18 cellular contexts compared by ENCODE assay signal in genomic region chr2:46538393-46538792, GRCh38. TPM values are rescaled to one million over a fixed set of nuclear protein-coding genes. Genes with fewer than 3 reads are reported as not detected.
DNase-seq lines count a peak whose midpoint lies in the region; ATAC-seq and TF ChIP-seq lines count a peak whose summit lies in the region.
"Had no signal": no experiment of that assay in that cellular context is flagged by ENCODE, and none has a peak within 500 bp of the region (broad histone marks: within the 10 kb centered on the region; RNA-seq: fewer than 3 reads in every experiment).

No MANE protein-coding gene starts in this region.

- no peak overlapping the region for H3K9ac ChIP-seq in PC-3 (ENCODE audit: low read length)

- H3K27ac Mint-ChIP-seq in T-helper 17 cell: peak overlapping the region; percentile 19
- H3K27ac Mint-ChIP-seq: activated naive CD4-positive, alpha-beta T cell treated with anti-CD3 and anti-CD28 coated beads, Interleukin-2, amount 10 ng/mL, durations not matched to agents 7 days and 5 days; HFFc6 had no signal

- H3K27me3 ChIP-seq in right cardiac atrium (ENCODE audit: control insufficient read depth, insufficient read depth) (no peaks in the 10 kb centered on the region), heart right ventricle (no peaks in the 10 kb centered on the region), hepatocyte (no peaks in the 10 kb centered on the region), PC-3 (ENCODE audit: low read length) (no peaks in the 10 kb centered on the region)
- H3K27me3 ChIP-seq: foreskin keratinocyte had no signal

- peaks cover 2% of the 10 kb centered on the region for H3K36me3 Mint-ChIP-seq in T-helper 17 cell (ENCODE audit: low read depth)

- POLR2A ChIA-PET in PC-3 (lab: Charles Lee; ENCODE audit: unreplicated experiment): no interaction called here

- H3K9me3 ChIP-seq in right cardiac atrium (ENCODE audit: control insufficient read depth, low read length): no peaks in the 10 kb centered on the region
- no peaks in the 10 kb centered on the region for H3K9me3 ChIP-seq in heart right ventricle
- no peaks in the 10 kb centered on the region for H3K9me3 ChIP-seq in T-helper 17 cell (ENCODE audit: control insufficient read depth, low read length, poor library complexity, severe bottlenecking)
- no peaks in the 10 kb centered on the region for H3K9me3 ChIP-seq in hepatocyte (ENCODE audit: low read depth)
- H3K9me3 ChIP-seq in PC-3 (ENCODE audit: low read length): no peaks in the 10 kb centered on the region

- H2AFZ ChIP-seq in hepatocyte (no peak overlapping the region), PC-3 (ENCODE audit: low read length) (no peak overlapping the region)

- H3K27me3 Mint-ChIP-seq in T-helper 17 cell: no peaks in the 10 kb centered on the region

- BruUV-seq in PC-3 (replicated peaks; lab: Mats Ljungman, UMichigan): no TSS peak

- H3K27ac ChIP-seq in right cardiac atrium (ENCODE audit: low read length) (peak overlapping the region; percentile 33), heart right ventricle (peak overlapping the region in 2 of 10 donors; percentile 6 to 92), hepatocyte (peak overlapping the region; percentile 92), PC-3 (ENCODE audit: low read length) (no peak overlapping the region)
- H3K27ac ChIP-seq: foreskin keratinocyte had no signal

- WGBS in right cardiac atrium: 68% methylated on average over 2 of the region's 2 CpGs
- 68 to 82% methylated on average over 2 of the region's 2 CpGs for WGBS in heart right ventricle, 2 donors
- WGBS in hepatocyte (ENCODE audit: low lambda C conversion rate, missing lambda C conversion rate): 60% methylated on average over 2 of the region's 2 CpGs

- H3K4me3 Mint-ChIP-seq in T-helper 17 cell: no peak overlapping the region
- H3K4me3 Mint-ChIP-seq: activated naive CD4-positive, alpha-beta T cell treated with anti-CD3 and anti-CD28 coated beads, Interleukin-2, amount 10 ng/mL, durations not matched to agents 7 days and 5 days; HFFc6 had no signal

- H3K4me2 ChIP-seq in hepatocyte: no peak overlapping the region
- no peak overlapping the region for H3K4me2 ChIP-seq in PC-3 (ENCODE audit: low read length)

- TF ChIP-seq CTCF in heart right ventricle (IDR thresholded peaks at IDR 0.05) (no peak), hepatocyte (IDR thresholded peaks at IDR 0.05; ENCODE audit: poor library complexity) (no peak), PC-3 (conservative IDR thresholded peaks at IDR 0.05; ENCODE audit: low read depth, low read length) (no peak)

- H3F3A ChIP-seq in PC-3 (ENCODE audit: low read length, unreplicated experiment): no peaks in the 10 kb centered on the region

- no peak overlapping the region for H3K4me3 ChIP-seq in right cardiac atrium (ENCODE audit: low read length)
- no peak overlapping the region for H3K4me3 ChIP-seq in heart right ventricle
- no peak overlapping the region for H3K4me3 ChIP-seq in hepatocyte
- H3K4me3 ChIP-seq in PC-3 (ENCODE audit: low read length): no peak overlapping the region

- H3K79me2 ChIP-seq in hepatocyte: no peaks in the 10 kb centered on the region
- H3K79me2 ChIP-seq in PC-3 (ENCODE audit: low read length): 0 out of 2 replicates have a peak, but pooled peaks cover 3% of the 10 kb centered on the region

- DNase-seq in right cardiac atrium: no peak
- no peak for DNase-seq in heart right ventricle
- DNase-seq in T-helper 17 cell: no peak
- DNase-seq in hepatocyte (ENCODE audit: low spot score): no peak
- no peak for DNase-seq in occipital lobe (lab: John Stamatoyannopoulos, UW)
- DNase-seq in PC-3: no peak
- no peak for DNase-seq in NCI-H748 (lab: John Stamatoyannopoulos, UW; ENCODE audit: unreplicated experiment)
- DNase-seq: ACHN; activated CD8-positive, alpha-beta memory T cell treated with anti-CD3 and anti-CD28 coated beads for 24 hours; activated naive CD4-positive, alpha-beta T cell treated with anti-CD3 and anti-CD28 coated beads, Interleukin-2, amount 10 ng/mL, durations not matched to agents 7 days and 5 days; foreskin keratinocyte; HFFc6; left cardiac atrium; NCI-H2081 treated with DMSO at 0.1 percent for 48 hours; stimulated activated CD4-positive, alpha-beta T cell treated with anti-CD3 and anti-CD28 coated beads, Interleukin-12 subunit alpha, Interleukin-12 subunit beta, amount 100 ng/mL, for 4 hours had no signal

- intact Hi-C loops in right cardiac atrium (cut with DNase I): no loop called here
- intact Hi-C loops in heart right ventricle (cut with DNase I): no loop called here
- intact Hi-C loops in PC-3 (cut with micrococcal nuclease): no loop called here

- CTCF ChIA-PET in PC-3 (lab: Charles Lee): no interaction called here

- peaks cover 0 to 5% (median 0%) of the 10 kb centered on the region in 9 donors for H3K36me3 ChIP-seq in heart right ventricle
- H3K36me3 ChIP-seq in hepatocyte (replicated peaks; ENCODE audit: insufficient read depth, low read depth): no peaks in the 10 kb centered on the region
- H3K36me3 ChIP-seq in PC-3 (ENCODE audit: low read depth, low read length): no peaks in the 10 kb centered on the region

- H3K9me2 ChIP-seq in hepatocyte (replicated peaks; ENCODE audit: insufficient read depth) (no peaks in the 10 kb centered on the region), PC-3 (replicated peaks; ENCODE audit: low read length) (no peaks in the 10 kb centered on the region)

- H4K20me1 ChIP-seq in hepatocyte (ENCODE audit: insufficient read depth, poor library complexity, severe bottlenecking) (no peaks in the 10 kb centered on the region), PC-3 (ENCODE audit: low read length) (no peaks in the 10 kb centered on the region)

- H3K4me1 ChIP-seq in right cardiac atrium (ENCODE audit: control insufficient read depth, insufficient read depth, low read length) (peaks cover 13% of the 10 kb centered on the region), heart right ventricle (peaks cover 5 to 74% (median 19%) of the 10 kb centered on the region in 9 donors), hepatocyte (ENCODE audit: insufficient read depth) (peaks cover 11% of the 10 kb centered on the region), PC-3 (ENCODE audit: insufficient read depth, low read length) (peaks cover 16% of the 10 kb centered on the region)
- H3K4me1 ChIP-seq: foreskin keratinocyte had no signal

- ATAC-seq in right cardiac atrium (no peak), heart right ventricle (no peak), T-helper 17 cell (no peak), HG03354 (IDR thresholded peaks at IDR 0.05; ENCODE audit: poor library complexity, severe bottlenecking, unreplicated experiment) (no peak), PC-3 (no peak)
- ATAC-seq: foreskin keratinocyte, left cardiac atrium had no signal

- H3K4me1 Mint-ChIP-seq in T-helper 17 cell: peaks cover 45% of the 10 kb centered on the region

RNA-seq across cellular contexts. Expression of gene RHOQ, which starts 3.9 kb away (rescaled TPM):
- total RNA-seq in right cardiac atrium: 100 to 1,000 TPM; 144 to 169 (median 162) TPM
- 103 TPM for polyA plus RNA-seq in right cardiac atrium
- 100 to 1,000 TPM; 364 to 568 (median 413) TPM for total RNA-seq in heart right ventricle
- 100 to 1,000 TPM; 139 to 202 TPM for polyA plus RNA-seq in heart right ventricle
- total RNA-seq in T-helper 17 cell: 10 to 100 TPM; 19.7 to 26.5 TPM
- 69.9 and 75.2 TPM in 2 replicates for total RNA-seq in hepatocyte
- polyA plus RNA-seq in hepatocyte: 46.7 and 52.0 TPM in 2 replicates
- total RNA-seq in occipital lobe: 20.4 TPM
- 24.5 and 40.8 TPM in 2 replicates for total RNA-seq in PC-3 (2014; rRNA removed)

RNA-seq across cellular contexts. Expression of gene ATP6V1E2, which starts 4.0 kb away (rescaled TPM):
- total RNA-seq in right cardiac atrium (1 to 10 TPM; 3.4 to 7.0 (median 6.3) TPM), heart right ventricle (1 to 10 TPM; 3.9 to 7.8 (median 5.6) TPM), T-helper 17 cell (10 to 100 TPM in 1 of 2 donors, 1 to 10 TPM in 1; 8.5 to 10.4 TPM), hepatocyte (3.7 and 4.4 TPM in 2 replicates), occipital lobe (6.4 TPM), PC-3 (2014; rRNA removed) (11.5 and 17.3 TPM in 2 replicates)
- polyA plus RNA-seq in right cardiac atrium (3.5 TPM), heart right ventricle (1 to 10 TPM; 1.9 to 2.3 TPM), hepatocyte (4.7 and 6.7 TPM in 2 replicates)

RNA-seq across cellular contexts. Expression of gene TMEM247, which starts 59.0 kb away (rescaled TPM):
- total RNA-seq in right cardiac atrium: not detected
- not detected for polyA plus RNA-seq in right cardiac atrium
- not detected for total RNA-seq in heart right ventricle
- polyA plus RNA-seq in heart right ventricle: not detected
- total RNA-seq in T-helper 17 cell: not detected
- not detected in 2 replicates for total RNA-seq in hepatocyte
- polyA plus RNA-seq in hepatocyte: not detected in 2 replicates
- total RNA-seq in occipital lobe: not detected
- not detected in 2 replicates for total RNA-seq in PC-3 (2014; rRNA removed)
- total RNA-seq: chondrocyte, foreskin keratinocyte, HFFc6, left cardiac atrium, ureter had no signal
- polyA plus RNA-seq: foreskin keratinocyte had no signal
